ENCODE assay signal across 40 cellular contexts in the genomic region with DNA sequence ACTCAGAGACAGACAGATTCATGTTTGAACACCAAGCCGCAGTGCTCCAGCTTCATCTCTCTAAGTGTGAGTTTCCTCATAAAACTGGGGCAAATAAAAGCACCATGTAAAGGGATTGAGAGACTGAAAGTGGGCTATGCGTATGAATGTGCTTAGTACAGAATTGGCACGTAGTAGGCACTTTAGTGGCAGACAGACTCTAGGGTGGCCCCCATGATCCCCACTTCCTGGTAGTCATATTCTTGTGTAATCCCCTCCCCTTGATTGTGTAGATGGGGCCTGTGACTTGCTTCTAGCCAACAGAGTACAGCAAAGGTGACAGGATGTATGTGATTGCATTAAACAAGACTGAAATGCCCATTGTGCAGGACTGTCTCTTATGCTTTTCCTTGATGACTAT. TPM values are rescaled to one million over a fixed set of nuclear protein-coding genes. Genes with fewer than 3 reads are reported as not detected.
"Had no signal": no experiment of that assay in that cellular context is flagged by ENCODE, and none has a peak within 500 bp of the region (broad histone marks: within the 10 kb centered on the region; RNA-seq: fewer than 3 reads in every experiment).

No MANE protein-coding gene starts in this region.

- ATAC-seq: activated naive CD4-positive, alpha-beta T cell treated with anti-CD3 and anti-CD28 coated beads, Interleukin-2, amount 50 U/mL, for 72 hours; activated naive CD8-positive, alpha-beta T cell treated with anti-CD3 and anti-CD28 coated beads, Interleukin-2, amount 50 U/mL, for 24 hours; activated T-cell treated with anti-CD3 and anti-CD28 coated beads, Interleukin-2, amount 50 U/mL, for 4 hours; activated T-cell treated with anti-CD3 and anti-CD28 coated beads, Interleukin-2, amount 50 U/mL, for 72 hours; activated T-helper 17 cell treated with anti-CD3 and anti-CD28 coated beads, Interleukin-2, amount 50 U/mL, for 72 hours; body of pancreas had no signal

- H3K4me3 ChIP-seq: adrenal gland, ascending aorta, body of pancreas, breast epithelium, cardiac muscle cell had no signal

- H3K36me3 ChIP-seq: adrenal gland, ascending aorta, brain microvascular endothelial cell, breast epithelium, cardiac muscle cell had no signal

- H3K4me1 ChIP-seq: adrenal gland, ascending aorta, body of pancreas, breast epithelium had no signal

- FAIRE-seq: astrocyte, bronchial epithelial cell had no signal

- H3K27ac ChIP-seq: adrenal gland, ascending aorta, body of pancreas, brain microvascular endothelial cell, breast epithelium, cardiac muscle cell had no signal

- DNase-seq: activated effector memory CD4-positive, alpha-beta T cell treated with anti-CD3 and anti-CD28 coated beads, Interleukin-2, amount 50 U/mL, for 16 hours; activated effector memory CD4-positive, alpha-beta T cell treated with Interleukin-2 at 50 U/mL for 16 hours; activated gamma-delta T cell; activated gamma-delta T cell treated with Interleukin-2 at 50 U/mL for 16 hours; activated naive CD4-positive, alpha-beta T cell; activated naive CD4-positive, alpha-beta T cell treated with anti-CD3 and anti-CD28 coated beads for 36 hours; activated naive CD4-positive, alpha-beta T cell treated with anti-CD3 and anti-CD28 coated beads, Interleukin-2, amount 10 ng/mL, durations not matched to agents 7 days and 5 days; activated naive CD4-positive, alpha-beta T cell treated with anti-CD3 and anti-CD28 coated beads, Interleukin-2, amount 50 U/mL, for 16 hours; activated naive CD4-positive, alpha-beta T cell treated with Interleukin-2 at 50 U/mL for 16 hours; activated naive CD8-positive, alpha-beta T cell treated with anti-CD3 and anti-CD28 coated beads for 36 hours; activated naive CD8-positive, alpha-beta T cell treated with anti-CD3 and anti-CD28 coated beads, Interleukin-2, amount 10 ng/mL, durations not matched to agents 7 days and 5 days; activated naive CD8-positive, alpha-beta T cell treated with anti-CD3 and anti-CD28 coated beads, Interleukin-2, amount 50 U/mL, for 24 hours; activated T-cell treated with anti-CD3 and anti-CD28 coated beads, Interleukin-2, amount 50 U/mL, for 1 hour; activated T-cell treated with anti-CD3 and anti-CD28 coated beads, Interleukin-2, amount 50 U/mL, for 24 hours; activated T-cell treated with anti-CD3 and anti-CD28 coated beads, Interleukin-2, amount 50 U/mL, for 4 hours; activated T-cell treated with anti-CD3 and anti-CD28 coated beads, Interleukin-2, amount 50 U/mL, for 48 hours; activated T-cell treated with anti-CD3 and anti-CD28 coated beads, Interleukin-2, amount 50 U/mL, for 72 hours; adrenal gland; amniotic stem cell; amygdala; anterior cingulate cortex; aorta; body of pancreas; brain microvascular endothelial cell; caudate nucleus; central memory CD4-positive, alpha-beta T cell; cerebellar nuclear complex had no signal

- H3K27me3 ChIP-seq: adrenal gland, ascending aorta, body of pancreas, brain microvascular endothelial cell, breast epithelium, cardiac muscle cell had no signal

- H3K9me3 ChIP-seq: adrenal gland, ascending aorta, body of pancreas had no signal

RNA-seq across cellular contexts. Expression of a gene that starts 43.0 kb away (rescaled TPM):
- total RNA-seq: activated naive CD4-positive, alpha-beta T cell treated with anti-CD3 and anti-CD28 coated beads for 36 hours; activated naive CD4-positive, alpha-beta T cell treated with anti-CD3 and anti-CD28 coated beads, Interleukin-2, amount 50 U/mL, for 72 hours; activated naive CD8-positive, alpha-beta T cell treated with anti-CD3 and anti-CD28 coated beads for 36 hours; activated naive CD8-positive, alpha-beta T cell treated with anti-CD3 and anti-CD28 coated beads, Interleukin-2, amount 10 ng/mL, durations not matched to agents 7 days and 5 days; activated T-cell treated with anti-CD3 and anti-CD28 coated beads, Interleukin-2, amount 50 U/mL, for 4 hours; activated T-cell treated with anti-CD3 and anti-CD28 coated beads, Interleukin-2, amount 50 U/mL, for 72 hours; activated T-helper 1 cell treated with anti-CD3 and anti-CD28 coated beads, Interleukin-12 subunit alpha, Interleukin-12 subunit beta, Interleukin-2, Interleukin-4 antibody, amounts not matched to agents 30 ng/mL and 10 ng/mL and 1 ng/mL, durations not matched to agents 14 hours and 24 hours and 36 hours; activated T-helper 17 cell treated with anti-CD3 and anti-CD28 coated beads, Interleukin-2, amount 50 U/mL, for 72 hours; activated T-helper 2 cell treated with anti-CD3 and anti-CD28 coated beads, Interferon-gamma antibody, Interleukin-2, Interleukin-4, amounts not matched to agents 10 μg/mL and 5 μg/mL and 100 μg/mL, durations not matched to agents 14 hours and 24 hours and 36 hours; adrenal gland; aorta; ascending aorta; astrocyte; body of pancreas; breast epithelium; bronchial epithelial cell; cardiac muscle cell; cardiac septum; cerebellum; chondrocyte had no signal
- polyA plus RNA-seq: adipose tissue, adrenal gland, aorta, cardiac muscle cell had no signal
